22 cellular contexts compared by ENCODE assay signal in the genomic region with DNA sequence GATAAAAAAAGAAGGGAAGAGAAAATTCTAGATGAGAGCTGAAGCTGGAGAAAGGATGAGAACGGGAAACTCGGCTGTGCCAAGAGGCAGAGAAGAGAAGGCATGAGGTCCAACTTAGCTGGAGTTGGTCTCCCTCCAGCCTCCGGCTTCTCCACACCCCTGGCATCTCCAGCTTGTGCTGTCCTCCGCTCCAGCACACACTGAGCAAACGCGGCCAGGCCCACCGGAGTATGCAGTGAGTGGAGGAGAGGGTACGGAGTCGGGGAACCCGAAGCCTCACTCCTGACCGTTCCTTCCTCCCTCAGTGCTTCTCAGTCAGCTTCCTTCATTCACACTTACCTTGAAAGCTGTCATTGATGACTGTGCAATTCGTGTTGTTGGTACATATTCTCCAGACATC. TPM values are rescaled to one million over a fixed set of nuclear protein-coding genes. Genes with fewer than 3 reads are reported as not detected.
DNase-seq lines count a peak whose midpoint lies in the region; ATAC-seq, FAIRE-seq and TF ChIP-seq lines count a peak whose summit lies in the region.
"Had no signal": no experiment of that assay in that cellular context is flagged by ENCODE, and none has a peak within 500 bp of the region (broad histone marks: within the 10 kb centered on the region; RNA-seq: fewer than 3 reads in every experiment).

No MANE protein-coding gene starts in this region.

- no peak overlapping the region for H2BK15ac ChIP-seq in H9 (ENCODE audit: low read depth, low read length)

- H3K9ac ChIP-seq in H9 (ENCODE audit: extremely low read depth, insufficient read length, low read length): no peak overlapping the region
- H3K9ac ChIP-seq in HepG2 (ENCODE audit: insufficient read depth, low read depth, low read length): no peak overlapping the region
- H3K9ac ChIP-seq: BLaER1 treated with 17β-estradiol and CSF1 and Interleukin-3, amounts not matched to agents 10 nM and 100 nM had no signal

- TF ChIP-seq EP300 in HepG2 (IDR thresholded peaks at IDR 0.05; ENCODE audit: low read depth in 2 of 2, low read length in 2 of 2) (no peak), HepG2 (CRISPR knock-in tag; IDR thresholded peaks at IDR 0.05; ENCODE audit: borderline replicate concordance) (no peak), transverse colon (IDR thresholded peaks at IDR 0.05; ENCODE audit: low read depth) (no peak)

- intact Hi-C loops in HepG2 (cut with micrococcal nuclease; ENCODE audit: unreplicated experiment) (no loop called here), aorta (cut with DNase I) (no loop called here), transverse colon (cut with DNase I; ENCODE audit: low total_unique reads) (no loop called here)

- BruUV-seq in HepG2 (replicated peaks; lab: Mats Ljungman, UMichigan): no TSS peak

- H3K79me1 ChIP-seq in H9 (ENCODE audit: insufficient read depth, low read depth, low read length, poor library complexity, severe bottlenecking): no peaks in the 10 kb centered on the region

- H2BK20ac ChIP-seq in H9 (ENCODE audit: low read depth, low read length, poor library complexity, severe bottlenecking): no peak overlapping the region

- H3K4me2 ChIP-seq in H9 (ENCODE audit: insufficient read depth, insufficient read length, low read length) (no peak overlapping the region), HepG2 (ENCODE audit: low read depth, low read length) (no peak overlapping the region)
- H3K4me2 ChIP-seq: A549; BLaER1 treated with 17β-estradiol and CSF1 and Interleukin-3, amounts not matched to agents 10 nM and 100 nM had no signal

- H4K20me1 ChIP-seq in H9 (ENCODE audit: control insufficient read depth, insufficient read depth, insufficient read length) (no peaks in the 10 kb centered on the region), HepG2 (ENCODE audit: insufficient read depth, low read length) (no peaks in the 10 kb centered on the region)
- H4K20me1 ChIP-seq: BLaER1 treated with 17β-estradiol and CSF1 and Interleukin-3, amounts not matched to agents 10 nM and 100 nM had no signal

- no peak for DNase-seq in H9
- no peak for DNase-seq in HepG2 (ENCODE audit: low spot score)
- DNase-seq in medulla oblongata (ENCODE audit: extremely low spot score): peak; percentile 21
- DNase-seq in aorta: no peak
- DNase-seq in T1000 (lab: John Stamatoyannopoulos, UW): no peak
- no peak for DNase-seq in transverse colon
- DNase-seq: AML-193; Caco-2; Calu3; CD4-positive, alpha-beta T cell; CD8-positive, alpha-beta T cell; DMS79 treated with DMSO at 0.1 percent for 48 hours; GF-D8 had no signal

- H3K23me2 ChIP-seq in H9 (ENCODE audit: insufficient read length, low read depth, low read length, poor library complexity, severe bottlenecking): no peaks in the 10 kb centered on the region

- no peak for TF ChIP-seq POLR2A in HepG2 (IDR thresholded peaks at IDR 0.05; ENCODE audit: insufficient read depth in 1 of 2, low read depth in 2 of 2, low read length in 2 of 2)
- TF ChIP-seq POLR2A in transverse colon (IDR thresholded peaks at IDR 0.05): no peak

- ATAC-seq in HepG2 (no peak), aorta (ENCODE audit: low FRiP score) (peak; percentile 43), GM19023 (IDR thresholded peaks at IDR 0.05; ENCODE audit: unreplicated experiment) (no peak)
- ATAC-seq: A549; CD8-positive, alpha-beta T cell had no signal

- H3K56ac ChIP-seq in H9 (ENCODE audit: insufficient read length, low read depth, low read length): no peak overlapping the region

- H2BK12ac ChIP-seq in H9 (ENCODE audit: insufficient read length, low read depth, low read length): no peak overlapping the region

- H3K4me1 Mint-ChIP-seq in H9: no peaks in the 10 kb centered on the region
- H3K4me1 Mint-ChIP-seq: B cell had no signal

- no peak overlapping the region for H3K18ac ChIP-seq in H9 (ENCODE audit: insufficient read length, low read depth, low read length)

- H3K27ac Mint-ChIP-seq in H9: peak overlapping the region in 2 of 3 experiments; percentile 9 to 17; a peak in 3 of 7 replicates
- H3K27ac Mint-ChIP-seq: B cell; CD4-positive, alpha-beta T cell; CD8-positive, alpha-beta T cell had no signal

- no peak overlapping the region for H2BK120ac ChIP-seq in H9 (ENCODE audit: low read depth, low read length, poor library complexity, severe bottlenecking)

- H3K27me3 ChIP-seq in H9 (ENCODE audit: insufficient read depth, low read length): no peaks in the 10 kb centered on the region; the same call in 1 of the 2 replicates
- no peaks in the 10 kb centered on the region for H3K27me3 ChIP-seq in HepG2 (ENCODE audit: control insufficient read depth in 1 of 2, insufficient read depth in 2 of 2, low read length in 2 of 2)
- H3K27me3 ChIP-seq in aorta (ENCODE audit: control insufficient read depth in 1 of 2, insufficient read depth in 2 of 2, low read length in 1 of 2): no peaks in the 10 kb centered on the region
- H3K27me3 ChIP-seq in transverse colon: no peaks in the 10 kb centered on the region
- H3K27me3 ChIP-seq: BLaER1 treated with 17β-estradiol and CSF1 and Interleukin-3, amounts not matched to agents 10 nM and 100 nM had no signal

- no CpG with 5 or more reads among the region's 12 CpGs for WGBS in H9 (ENCODE audit: extremely low coverage, insufficient read length, low lambda C conversion rate)
- 94% methylated on average over 12 of the region's 12 CpGs for WGBS in HepG2 (ENCODE audit: low lambda C conversion rate)
- WGBS in aorta, 2 donors: 84 to 87% methylated on average over 12 of the region's 12 CpGs
- 65 to 91% methylated on average over 3 to 12 of the region's 12 CpGs for WGBS in transverse colon (ENCODE audit: low coverage in 1 of 2), 2 donors

- CTCF ChIA-PET in HepG2 (lab: Yijun Ruan, JAX; ENCODE audit: low intra/inter-chr PET ratio, low total read pairs): no interaction called here

- H3K36me3 Mint-ChIP-seq in H9 (ENCODE audit: insufficient read depth in 1 of 3, low read depth in 3 of 3): peaks cover 11 to 26% (median 22%) of the 10 kb centered on the region in 3 experiments; a peak in 6 of 7 replicates
- H3K36me3 Mint-ChIP-seq: CD8-positive, alpha-beta T cell had no signal

- H3K79me2 ChIP-seq in H9 (ENCODE audit: insufficient read depth, low read length) (no peaks in the 10 kb centered on the region), HepG2 (ENCODE audit: insufficient read depth, low read length) (no peaks in the 10 kb centered on the region)

- H3K4ac ChIP-seq in H9 (ENCODE audit: low read depth, low read length): no peak overlapping the region

- H3K4me3 ChIP-seq in HepG2 (replicated peaks in 1 of 3; ENCODE audit: insufficient read depth in 1 of 3, low read depth in 2 of 3, low read length in 3 of 3) (no peak overlapping the region), aorta (ENCODE audit: low read length in 2 of 2) (no peak overlapping the region), transverse colon (no peak overlapping the region)
- H3K4me3 ChIP-seq: A549; BLaER1 treated with 17β-estradiol and CSF1 and Interleukin-3, amounts not matched to agents 10 nM and 100 nM had no signal

- FAIRE-seq in HepG2 (lab: Jason Lieb, UNC): no peak
- FAIRE-seq: A549, D721Med, G401.6, GM12891 had no signal

- H3K36me3 ChIP-seq in HepG2 (replicated peaks in 1 of 2; ENCODE audit: control insufficient read depth in 1 of 2, insufficient read depth in 2 of 2, low read length in 2 of 2) (peaks cover 27 to 85% of the 10 kb centered on the region in 2 experiments), aorta (ENCODE audit: control insufficient read depth in 1 of 2, insufficient read depth in 2 of 2, low read length in 1 of 2) (peaks cover 0 to 6% of the 10 kb centered on the region in 2 donors), transverse colon (peaks cover 0 to 18% (median 8%) of the 10 kb centered on the region in 4 donors)

- no peak overlapping the region for H2BK5ac ChIP-seq in H9 (ENCODE audit: insufficient read length, low read length)

- H3K4me3 Mint-ChIP-seq in H9: no peak overlapping the region
- H3K4me3 Mint-ChIP-seq: B cell; CD4-positive, alpha-beta T cell; CD8-positive, alpha-beta T cell had no signal

- H3K27ac ChIP-seq in H9 (ENCODE audit: insufficient read length, low read depth, low read length): no peak overlapping the region
- no peak overlapping the region for H3K27ac ChIP-seq in HepG2 (ENCODE audit: extremely low read length, insufficient read depth, low read length)
- H3K27ac ChIP-seq in aorta (ENCODE audit: low read depth in 1 of 2, low read length in 2 of 2): no peak overlapping the region
- H3K27ac ChIP-seq in transverse colon: no peak overlapping the region
- H3K27ac ChIP-seq: 22Rv1; A549; BLaER1 treated with 17β-estradiol and CSF1 and Interleukin-3, amounts not matched to agents 10 nM and 100 nM; C4-2B had no signal

- no peak for TF ChIP-seq RAD21 in HepG2 (CRISPR knock-in tag; IDR thresholded peaks at IDR 0.05)

- H3K9me3 ChIP-seq in H9 (ENCODE audit: control insufficient read depth, low read depth, low read length) (peaks cover 2% of the 10 kb centered on the region), HepG2 (ENCODE audit: low read length) (no peaks in the 10 kb centered on the region), aorta (ENCODE audit: control insufficient read depth, low read length) (no peaks in the 10 kb centered on the region), transverse colon (no peaks in the 10 kb centered on the region)
- H3K9me3 ChIP-seq: Caco-2 had no signal

- no peaks in the 10 kb centered on the region for H3K4me1 ChIP-seq in H9 (ENCODE audit: insufficient read depth, low read length)
- H3K4me1 ChIP-seq in HepG2 (ENCODE audit: insufficient read depth, low read length): no peaks in the 10 kb centered on the region
- H3K4me1 ChIP-seq in aorta (ENCODE audit: control insufficient read depth in 1 of 2, insufficient read depth in 2 of 2, low read length in 2 of 2): peaks cover 0 to 4% of the 10 kb centered on the region in 2 donors
- peaks cover 0 to 8% (median 0%) of the 10 kb centered on the region in 4 donors for H3K4me1 ChIP-seq in transverse colon
- H3K4me1 ChIP-seq: A549; BLaER1 treated with 17β-estradiol and CSF1 and Interleukin-3, amounts not matched to agents 10 nM and 100 nM; Caco-2 had no signal

- no peaks in the 10 kb centered on the region for H3K27me3 Mint-ChIP-seq in H9 (ENCODE audit: low read depth)

- H2AK5ac ChIP-seq in H9 (ENCODE audit: insufficient read length, low read length): no peak overlapping the region

- H4K91ac ChIP-seq in H9 (ENCODE audit: insufficient read length, low read depth, low read length): no peak overlapping the region

- TF ChIP-seq CTCF in H9 (conservative IDR thresholded peaks at IDR 0.05): no peak
- TF ChIP-seq CTCF in HepG2 (CRISPR knock-in tag; IDR thresholded peaks at IDR 0.05): no peak
- TF ChIP-seq CTCF in transverse colon (IDR thresholded peaks at IDR 0.05): no peak

- H3K9me3 Mint-ChIP-seq in H9: peaks cover 6% of the 10 kb centered on the region in 2 experiments
- H3K9me3 Mint-ChIP-seq: CD4-positive, alpha-beta T cell; CD8-positive, alpha-beta T cell had no signal

- in situ Hi-C loops in HepG2 (cut with HindIII; ENCODE audit: extremely low pct_ligation_motif_present, low pct_unique_long_range_greater_than_20kb): no loop called here
- in situ Hi-C loops in transverse colon (cut with MboI; ENCODE audit: low pct_ligation_motif_present in 1 of 4, low pct_unique_long_range_greater_than_20kb in 1 of 4, low sequenced_read_pairs in 3 of 4): loop anchor here in 1 of 4 donors (25.0 kb wide), 1 partner anchor 369 kb away; no protein-coding TSS in a partner anchor

- no peak overlapping the region for H2AFZ ChIP-seq in H9 (ENCODE audit: low read length)
- H2AFZ ChIP-seq in HepG2 (ENCODE audit: low read length): no peak overlapping the region

- H3K23ac ChIP-seq in H9 (ENCODE audit: insufficient read length, low read depth, low read length): no peak overlapping the region

- H4K5ac ChIP-seq in H9 (ENCODE audit: insufficient read length, low read depth, low read length): no peak overlapping the region

- no peak overlapping the region for H3T11ph ChIP-seq in H9 (ENCODE audit: low read length)

- no peak overlapping the region for H3K14ac ChIP-seq in H9 (ENCODE audit: insufficient read depth, low read length)

- POLR2A ChIA-PET in HepG2 (lab: Yijun Ruan, JAX): no interaction called here

- no peak overlapping the region for H4K8ac ChIP-seq in H9 (replicated peaks; ENCODE audit: insufficient read length, low read depth, low read length)

RNA-seq across cellular contexts. Expression of gene EMP2, which starts 37.2 kb away (rescaled TPM):
- total RNA-seq in H9 (2021): 14.4 and 15.1 TPM in 2 replicates
- 13.4 and 24.6 TPM in 2 replicates for total RNA-seq in HepG2 (2016; rRNA removed; fragmentation: Illumina TruSeq; extraction: Trizol)
- 9.2 and 9.9 TPM in 2 replicates for total RNA-seq in HepG2 (2016; cell fraction: cytosol; rRNA removed; fragmentation: Illumina TruSeq; extraction: Trizol; ENCODE audit: low read depth)
- total RNA-seq in HepG2 (2016; cell fraction: insoluble cytoplasmic fraction; rRNA removed; fragmentation: Illumina TruSeq; extraction: Trizol): 11.7 and 21.4 TPM in 2 replicates
- 11.9 and 13.5 TPM in 2 replicates for total RNA-seq in HepG2 (2016; cell fraction: membrane; rRNA removed; fragmentation: Illumina TruSeq; extraction: Trizol)
- total RNA-seq in HepG2 (2016; cell fraction: nucleus; rRNA removed; fragmentation: Illumina TruSeq; extraction: Trizol): 17.1 and 22.3 TPM in 2 replicates
- polyA plus RNA-seq in HepG2 (2011; rRNA removed): 84.4 and 91.2 TPM in 2 replicates
- 59.1 and 63.8 TPM in 2 replicates for polyA plus RNA-seq in HepG2 (2011; cell fraction: cytosol; rRNA removed)
- 25.3 and 26.7 TPM in 2 replicates for polyA plus RNA-seq in HepG2 (2011; cell fraction: nucleus; rRNA removed)
- 79.6 and 88.1 TPM in 2 replicates for polyA plus RNA-seq in HepG2 (2012)
- 25.1 and 29.9 TPM in 2 replicates for polyA plus RNA-seq in HepG2 (2016; cell fraction: cytosol; fragmentation: Illumina TruSeq; extraction: Trizol; ENCODE audit: low read depth)
- 19.9 and 21.5 TPM in 2 replicates for polyA plus RNA-seq in HepG2 (2016; cell fraction: insoluble cytoplasmic fraction; fragmentation: Illumina TruSeq; extraction: Trizol; ENCODE audit: low read depth)
- polyA plus RNA-seq in HepG2 (2016; cell fraction: membrane; fragmentation: Illumina TruSeq; extraction: Trizol; ENCODE audit: low read depth): 20.0 and 21.7 TPM in 2 replicates
- polyA plus RNA-seq in HepG2 (2016; cell fraction: nucleus; fragmentation: Illumina TruSeq; extraction: Trizol; ENCODE audit: insufficient read depth, low read depth): 44.6 and 45.3 TPM in 2 replicates
- polyA minus RNA-seq in HepG2 (2011; rRNA and poly(A)+ RNA removed; ENCODE audit: low replicate concordance): 185 and 354 TPM in 2 replicates
- polyA minus RNA-seq in HepG2 (2011; cell fraction: cytosol; rRNA and poly(A)+ RNA removed): 33.1 and 45.3 TPM in 2 replicates
- polyA minus RNA-seq in HepG2 (2011; cell fraction: nucleus; rRNA and poly(A)+ RNA removed): 34.7 and 36.2 TPM in 2 replicates
- total RNA-seq in aorta: 100 to 1,000 TPM; 133 to 143 TPM
- 10 to 100 TPM; 18.9 to 52.6 TPM for polyA plus RNA-seq in aorta
- total RNA-seq in transverse colon: 10 to 100 TPM; 22.1 to 51.0 (median 40.2) TPM
- total RNA-seq: B cell; CD4-positive, alpha-beta T cell; CD8-positive, alpha-beta T cell had no signal
